1 cellular context compared by ENCODE assay signal in genomic region chr20:32528291-32528891, GRCh38.
TF ChIP-seq lines count a peak whose summit lies in the region.

No MANE protein-coding gene starts in this region.

TF ChIP-seq in HepG2, 621 proteins besides CTCF, POLR2A, EP300 and RAD21 (continued from another document):
- TF ChIP-seq ZNF512B (CRISPR knock-in tag; IDR thresholded peaks at IDR 0.05; ENCODE audit: borderline replicate concordance) (0 out of 2 replicates have a peak, but pooled peaks have one; percentile 32), PATZ1 (CRISPR knock-in tag; IDR thresholded peaks at IDR 0.05) (0 out of 2 replicates have a peak, but pooled peaks have one; percentile 8), THAP8 (CRISPR knock-in tag; IDR thresholded peaks at IDR 0.05; ENCODE audit: borderline replicate concordance) (no peak), ZNF333 (CRISPR knock-in tag; IDR thresholded peaks at IDR 0.05; ENCODE audit: borderline replicate concordance) (0 out of 2 replicates have a peak, but pooled peaks have one; percentile 41), SRSF1 (optimal IDR thresholded peaks at IDR 0.05; ENCODE audit: low read depth, low read length) (peak; percentile 59), TBX2 (CRISPR knock-in tag; IDR thresholded peaks at IDR 0.05; ENCODE audit: borderline replicate concordance) (no peak)
